8 cellular contexts compared by ENCODE assay signal in genomic region chr2:219176818-219177593, GRCh38. TPM values are rescaled to one million over a fixed set of nuclear protein-coding genes. Genes with fewer than 3 reads are reported as not detected.
A peak's percentile ranks its signal among the peaks of the same experiment; 100 is the strongest.
DNase-seq lines count a peak whose midpoint lies in the region; ATAC-seq and TF ChIP-seq lines count a peak whose summit lies in the region.

TSS of gene CNPPD1 (minus strand) at chr2:219176925. CDS start at chr2:219176828, 97 bp downstream.

- TF ChIP-seq CTCF in activated B cell treated with CpG ODN at 0.5 μM for 24 hours (IDR thresholded peaks at IDR 0.05) (no peak), cardiac fibroblast (IDR thresholded peaks at IDR 0.05; ENCODE audit: low read depth, low read length) (no peak)

- H3K4me1 Mint-ChIP-seq in activated B cell treated with CpG ODN at 0.5 μM for 24 hours = peaks cover 40% of the 10 kb centered on the region

- H3K36me3 Mint-ChIP-seq in activated B cell treated with CpG ODN at 0.5 μM for 24 hours (ENCODE audit: low read depth) = peaks cover 78% of the 10 kb centered on the region

- DNase-seq in AG08395 (ENCODE audit: low spot score) (peak; percentile 82), NCI-H2227 treated with DMSO at 0.1 percent for 48 hours (lab: John Stamatoyannopoulos, UW) (peak; percentile 77), activated B cell treated with CpG ODN at 0.5 μM for 24 hours (peak; percentile 87), cardiac fibroblast (ENCODE audit: low read depth in 2 of 2) (peak; percentile 74 to 87), iris pigment epithelial cell (ENCODE audit: low read depth) (peak; percentile 75)
- DNase-seq in stimulated activated CD4-positive, alpha-beta T cell treated with anti-CD3 and anti-CD28 coated beads, Interleukin-12 subunit alpha, Interleukin-12 subunit beta, amount 100 ng/mL, for 4 hours = peak; percentile 85

- peak within 1 kb of the TSS; percentile 99 for H3K27ac Mint-ChIP-seq in activated B cell treated with CpG ODN at 0.5 μM for 24 hours

- POLR2A ChIA-PET in activated B cell treated with CpG ODN at 0.5 μM for 24 hours (lab: Charles Lee) = interaction anchor here (0.5 to 4.7 kb wide), 32 partner anchors 11 to 958 kb away, joined by 3 to 98 read pairs (median 6); partner anchors contain the start of genes ABCB6, ANKZF1, ATG9A and DNAJB2

- no peaks in the 10 kb centered on the region for H3K9me3 Mint-ChIP-seq in activated B cell treated with CpG ODN at 0.5 μM for 24 hours

- H3K4me3 ChIP-seq in cardiac fibroblast (replicated peaks in 1 of 2; ENCODE audit: low read depth in 2 of 2, low read length in 2 of 2) = peak within 1 kb of the TSS; percentile 80 to 88

- ATAC-seq in GM18873 (IDR thresholded peaks at IDR 0.05; ENCODE audit: low FRiP score, unreplicated experiment) (peak; percentile 41), HG03108 (IDR thresholded peaks at IDR 0.05; ENCODE audit: unreplicated experiment) (peak; percentile 64), activated B cell treated with CpG ODN at 0.5 μM for 24 hours (ENCODE audit: low read depth) (peak; percentile 70)

- no peaks in the 10 kb centered on the region for H3K27me3 Mint-ChIP-seq in activated B cell treated with CpG ODN at 0.5 μM for 24 hours

- CTCF ChIA-PET in activated B cell treated with CpG ODN at 0.5 μM for 24 hours (lab: Charles Lee) = interaction anchor here (1.0 to 4.7 kb wide), 8 partner anchors 18 to 122 kb away, joined by 3 to 33 read pairs (median 6); partner anchors contain the start of genes ABCB6, ANKZF1, ATG9A and DNAJB2

- peak within 1 kb of the TSS; percentile 96 for H3K4me3 Mint-ChIP-seq in activated B cell treated with CpG ODN at 0.5 μM for 24 hours

- intact Hi-C loops in activated B cell treated with CpG ODN at 0.5 μM for 24 hours (cut with micrococcal nuclease) = loop anchor here (1.0 to 5.0 kb wide), 17 partner anchors 17 to 960 kb away; partner anchors contain the start of genes AAMP, ARPC2, BCS1L and CNOT9

RNA-seq across cellular contexts. Expression of gene CNPPD1, which starts in this region (rescaled TPM):
- 144 and 147 TPM in 2 replicates for total RNA-seq in activated B cell treated with CpG ODN at 0.5 μM for 24 hours

Comparison
In these comparisons a context has a peak if more than half of its experiments do, and no peak if none do; other contexts are left out.
1. Peak in every context shown above with its lines: DNase-seq, ATAC-seq and H3K4me3 ChIP-seq.